16 cellular contexts compared by ENCODE assay signal in the genomic region with DNA sequence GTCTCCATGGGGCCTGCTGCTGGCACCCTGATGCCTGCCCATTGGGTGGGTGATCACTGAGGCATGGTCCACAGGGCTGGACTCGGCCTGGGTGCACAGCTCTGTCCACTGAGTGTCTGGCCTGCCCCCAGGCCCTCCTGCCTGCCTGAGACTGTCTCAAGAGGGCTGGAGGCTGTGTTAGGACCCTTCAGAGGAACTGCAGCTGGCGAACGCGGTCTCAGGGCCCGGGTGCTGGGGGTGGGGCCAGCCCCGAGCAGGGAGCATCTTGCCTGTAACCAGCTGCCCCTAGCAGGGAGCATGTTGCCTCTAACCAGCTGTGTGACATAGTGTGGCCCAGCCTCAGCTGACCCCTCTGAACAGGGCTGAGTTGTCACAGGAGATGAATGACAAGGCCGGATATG. TPM values are rescaled to one million over a fixed set of nuclear protein-coding genes. Genes with fewer than 3 reads are reported as not detected.
A peak's percentile ranks its signal among the peaks of the same experiment; 100 is the strongest.
DNase-seq lines count a peak whose midpoint lies in the region; ATAC-seq, FAIRE-seq and TF ChIP-seq lines count a peak whose summit lies in the region.
"Had no signal": no experiment of that assay in that cellular context is flagged by ENCODE, and none has a peak within 500 bp of the region (broad histone marks: within the 10 kb centered on the region; RNA-seq: fewer than 3 reads in every experiment).

No MANE protein-coding gene starts in this region.

- H3K9me2 ChIP-seq in GM23248 (ENCODE audit: insufficient read depth): no peaks in the 10 kb centered on the region

- H3K18ac ChIP-seq in trophoblast cell (ENCODE audit: low read length): peak overlapping the region; percentile 12

- WGBS in GM23248 (ENCODE audit: low coverage in 1 of 2, low lambda C conversion rate in 2 of 2, missing lambda C conversion rate in 2 of 2), 2 experiments: 22 to 34% methylated on average over 7 of the region's 7 CpGs
- no CpG with 5 or more reads among the region's 7 CpGs for WGBS in trophoblast cell (ENCODE audit: extremely low coverage, insufficient coverage, insufficient read length)
- 49% methylated on average over 3 of the region's 7 CpGs; no CpG with 5 or more reads in 1 of the 2 donors for WGBS in transverse colon (ENCODE audit: low coverage in 1 of 2), 2 donors
- 68 to 91% (median 74%) methylated on average over 7 of the region's 7 CpGs for WGBS in small intestine, 3 donors

- no peak for ATAC-seq in activated naive CD4-positive, alpha-beta T cell treated with anti-CD3 and anti-CD28 coated beads, Interleukin-2, amount 50 U/mL, for 72 hours

- H3K79me2 ChIP-seq in GM23248 (ENCODE audit: insufficient read depth) (peaks cover 100% of the 10 kb centered on the region), fibroblast of lung (ENCODE audit: control insufficient read depth, insufficient read depth, low read length) (peaks cover 90% of the 10 kb centered on the region), trophoblast cell (ENCODE audit: control insufficient read depth, insufficient read depth, low read length, poor library complexity) (peaks cover 1% of the 10 kb centered on the region)

- H3K4me2 ChIP-seq in GM23248 (ENCODE audit: unreplicated experiment): peak overlapping the region; percentile 44
- no peak overlapping the region for H3K4me2 ChIP-seq in fibroblast of lung (ENCODE audit: extremely low read depth, insufficient read depth, low read length)
- no peak overlapping the region for H3K4me2 ChIP-seq in trophoblast cell (ENCODE audit: low read length)
- H3K4me2 ChIP-seq: KMS-11 had no signal

- no peak overlapping the region for H2BK120ac ChIP-seq in trophoblast cell (ENCODE audit: insufficient read depth, low read length, poor library complexity)

- H3K27ac ChIP-seq in GM23248 (peak overlapping the region; percentile 86), fibroblast of lung (ENCODE audit: insufficient read depth, low read length) (peak overlapping the region; percentile 30), trophoblast cell (ENCODE audit: low read depth, low read length) (no peak overlapping the region), transverse colon (peak overlapping the region; percentile 10 to 69 (median 42)), small intestine (ENCODE audit: low read depth in 1 of 2, low read length in 1 of 2) (peak overlapping the region in 1 of 2 donors; percentile 3)
- H3K27ac ChIP-seq: KMS-11 had no signal

- no peak for TF ChIP-seq EP300 in transverse colon (IDR thresholded peaks at IDR 0.05; ENCODE audit: low read depth)

- no peak for DNase-seq in GM23248
- no peak for DNase-seq in fibroblast of lung (ENCODE audit: low read depth in 2 of 2)
- peak; percentile 90 to 98 for DNase-seq in trophoblast cell
- no peak for DNase-seq in transverse colon
- DNase-seq in small intestine: no peak
- no peak for DNase-seq in activated naive CD4-positive, alpha-beta T cell treated with anti-CD3 and anti-CD28 coated beads, Interleukin-2, amount 50 U/mL, for 72 hours (ENCODE audit: low spot score in 2 of 2)
- DNase-seq in H54 (ENCODE audit: insufficient read length, low spot score): no peak
- DNase-seq: Caco-2; CD4-positive, CD25-positive, alpha-beta regulatory T cell; H7; NCI-H1048; NCI-H1436 treated with DMSO at 0.1 percent for 48 hours; NCI-H2081; NCI-H510A treated with DMSO at 0.1 percent for 48 hours had no signal

- no peaks in the 10 kb centered on the region for H3K36me3 ChIP-seq in GM23248 (ENCODE audit: low read depth)
- H3K36me3 ChIP-seq in fibroblast of lung (ENCODE audit: control insufficient read depth, insufficient read depth, low read length): peaks cover 5% of the 10 kb centered on the region
- H3K36me3 ChIP-seq in trophoblast cell (ENCODE audit: control insufficient read depth in 1 of 2, insufficient read depth in 2 of 2, low read length in 2 of 2): no peaks in the 10 kb centered on the region
- no peaks in the 10 kb centered on the region for H3K36me3 ChIP-seq in transverse colon
- no peaks in the 10 kb centered on the region for H3K36me3 ChIP-seq in small intestine (ENCODE audit: control insufficient read depth in 2 of 2, insufficient read depth in 2 of 2, low read length in 2 of 2)

- H2AK5ac ChIP-seq in trophoblast cell (ENCODE audit: low read length): no peak overlapping the region

- no peak overlapping the region for H4K12ac ChIP-seq in trophoblast cell (ENCODE audit: low read depth, low read length)

- no peak overlapping the region for H4K8ac ChIP-seq in trophoblast cell (ENCODE audit: low read depth, low read length)

- in situ Hi-C loops in GM23248 (cut with MboI) (no loop called here), transverse colon (cut with MboI; ENCODE audit: low pct_ligation_motif_present in 1 of 4, low pct_unique_long_range_greater_than_20kb in 1 of 4, low sequenced_read_pairs in 3 of 4) (no loop called here)

- H2BK12ac ChIP-seq in trophoblast cell (ENCODE audit: low read length): no peak overlapping the region

- no peaks in the 10 kb centered on the region for H3K9me3 ChIP-seq in GM23248 (ENCODE audit: low read depth)
- no peaks in the 10 kb centered on the region for H3K9me3 ChIP-seq in fibroblast of lung (ENCODE audit: control insufficient read depth, insufficient read depth, low read depth, low read length)
- H3K9me3 ChIP-seq in trophoblast cell (ENCODE audit: insufficient read depth, low read depth, low read length): peaks cover 9% of the 10 kb centered on the region
- no peaks in the 10 kb centered on the region for H3K9me3 ChIP-seq in transverse colon
- H3K9me3 ChIP-seq in small intestine (ENCODE audit: control insufficient read depth, low read depth): no peaks in the 10 kb centered on the region
- H3K9me3 ChIP-seq: Caco-2 had no signal

- no peaks in the 10 kb centered on the region for H3K36me3 Mint-ChIP-seq in activated naive CD4-positive, alpha-beta T cell treated with anti-CD3 and anti-CD28 coated beads, Interleukin-2, amount 50 U/mL, for 72 hours
- H3K36me3 Mint-ChIP-seq: CD4-positive, CD25-positive, alpha-beta regulatory T cell had no signal

- peaks cover 87% of the 10 kb centered on the region for H3F3A ChIP-seq in GM23248 (ENCODE audit: insufficient read depth)

- no peak for TF ChIP-seq CTCF in fibroblast of lung (conservative IDR thresholded peaks at IDR 0.05 in 1 of 2, IDR thresholded peaks at IDR 0.05 in 1 of 2; ENCODE audit: low read depth in 1 of 2, low read length in 2 of 2)
- TF ChIP-seq CTCF in transverse colon (IDR thresholded peaks at IDR 0.05): no peak

- no peak overlapping the region for H4K91ac ChIP-seq in trophoblast cell (ENCODE audit: low read depth, low read length)

- H3K9me3 Mint-ChIP-seq in activated naive CD4-positive, alpha-beta T cell treated with anti-CD3 and anti-CD28 coated beads, Interleukin-2, amount 50 U/mL, for 72 hours: no peaks in the 10 kb centered on the region
- H3K9me3 Mint-ChIP-seq: CD4-positive, CD25-positive, alpha-beta regulatory T cell had no signal

- H3K14ac ChIP-seq in trophoblast cell (ENCODE audit: low read length): no peak overlapping the region

- H2AFZ ChIP-seq in GM23248: no peak overlapping the region
- no peak overlapping the region for H2AFZ ChIP-seq in fibroblast of lung (ENCODE audit: low read length)
- H2AFZ ChIP-seq in trophoblast cell (ENCODE audit: insufficient read depth, low read length, poor library complexity): no peak overlapping the region

- no peak overlapping the region for H3K4me3 ChIP-seq in GM23248
- no peak overlapping the region for H3K4me3 ChIP-seq in fibroblast of lung (replicated peaks in 1 of 4; ENCODE audit: control extremely low read depth in 1 of 4, insufficient read depth in 1 of 4, low read depth in 3 of 4, low read length in 4 of 4)
- H3K4me3 ChIP-seq in trophoblast cell (ENCODE audit: low read depth, low read length): no peak overlapping the region
- H3K4me3 ChIP-seq in transverse colon: no peak overlapping the region
- no peak overlapping the region for H3K4me3 ChIP-seq in small intestine (ENCODE audit: low read depth in 1 of 2, low read length in 2 of 2)

- H3K27me3 ChIP-seq in GM23248 (replicated peaks; ENCODE audit: insufficient read depth) (no peaks in the 10 kb centered on the region), fibroblast of lung (ENCODE audit: control insufficient read depth, insufficient read depth, low read length) (no peaks in the 10 kb centered on the region), trophoblast cell (ENCODE audit: insufficient read depth, low read length) (no peaks in the 10 kb centered on the region), transverse colon (no peaks in the 10 kb centered on the region), small intestine (ENCODE audit: control insufficient read depth in 2 of 2, insufficient read depth in 2 of 2, low read length in 2 of 2) (no peaks in the 10 kb centered on the region)

- H3K23ac ChIP-seq in trophoblast cell (ENCODE audit: low read length): no peak overlapping the region

- H3K4me1 ChIP-seq in GM23248 (ENCODE audit: insufficient read depth) (peaks cover 90% of the 10 kb centered on the region), fibroblast of lung (ENCODE audit: control insufficient read depth, extremely low read depth, insufficient read depth, low read length) (peaks cover 50% of the 10 kb centered on the region), trophoblast cell (ENCODE audit: control insufficient read depth in 1 of 2, insufficient read depth in 2 of 2, low read length in 2 of 2) (peaks cover 16 to 19% of the 10 kb centered on the region in 2 experiments), transverse colon (peaks cover 10 to 40% (median 12%) of the 10 kb centered on the region in 4 donors), small intestine (ENCODE audit: control insufficient read depth in 2 of 2, insufficient read depth in 1 of 2, low read depth in 1 of 2, low read length in 1 of 2) (no peaks in the 10 kb centered on the region)
- H3K4me1 ChIP-seq: Caco-2 had no signal

- peaks cover 13% of the 10 kb centered on the region; the same call in 1 of the 2 replicates for H4K20me1 ChIP-seq in GM23248 (ENCODE audit: insufficient read depth)
- H4K20me1 ChIP-seq in fibroblast of lung (ENCODE audit: control insufficient read depth, extremely low read depth, insufficient read depth, low read length): no peaks in the 10 kb centered on the region

- intact Hi-C loops in transverse colon (cut with DNase I; ENCODE audit: low total_unique reads): no loop called here

- H3K9ac ChIP-seq in GM23248 (peak overlapping the region; percentile 68), fibroblast of lung (ENCODE audit: insufficient read depth, low read length) (peak overlapping the region; percentile 23), trophoblast cell (ENCODE audit: low read length) (no peak overlapping the region)
- H3K9ac ChIP-seq: KMS-11 had no signal

- no peak for TF ChIP-seq POLR2A in transverse colon (IDR thresholded peaks at IDR 0.05)
- no peak for TF ChIP-seq POLR2A in H54 (IDR thresholded peaks at IDR 0.05; ENCODE audit: low read depth, low read length)

- peaks cover 19% of the 10 kb centered on the region for H3K79me1 ChIP-seq in trophoblast cell (ENCODE audit: low read length)

- H3K27ac Mint-ChIP-seq in activated naive CD4-positive, alpha-beta T cell treated with anti-CD3 and anti-CD28 coated beads, Interleukin-2, amount 50 U/mL, for 72 hours: no peak overlapping the region
- H3K27ac Mint-ChIP-seq: CD4-positive, CD25-positive, alpha-beta regulatory T cell had no signal

- H2BK5ac ChIP-seq in trophoblast cell (ENCODE audit: low read depth, low read length, poor library complexity): no peak overlapping the region

- H3K4ac ChIP-seq in trophoblast cell (ENCODE audit: low read depth, low read length): no peak overlapping the region

- no peak for FAIRE-seq in small intestine (lab: Jason Lieb, UNC)
- FAIRE-seq in H54 (lab: Jason Lieb, UNC): no peak
- FAIRE-seq: HepG2 had no signal

RNA-seq across cellular contexts. Expression of gene TWIST2, which starts 50.0 kb away (rescaled TPM):
- 467 and 544 TPM in 2 replicates for total RNA-seq in GM23248 (2014; rRNA removed; shearing (Covaris generic))
- polyA plus RNA-seq in GM23248 (2016; fragmentation: Nextera tagmentation; extraction: Ambion mirVana) (248 and 253 TPM in 2 replicates), fibroblast of lung (85.2 and 97.7 TPM in 2 replicates), small intestine (1 to 10 TPM in 2 of 3 donors, not detected in 1; 3.0 to 7.9 TPM)
- total RNA-seq in fibroblast of lung (36.0 and 118 TPM in 2 replicates), transverse colon (10 to 100 TPM in 3 of 4 donors, 1 to 10 TPM in 1; 6.7 to 59.1 (median 16.8) TPM)
- 83.8 and 115 TPM in 2 replicates for polyA plus RNA-seq in fibroblast of lung (2012)
- polyA minus RNA-seq in fibroblast of lung (ENCODE audit: low replicate concordance): 24.2 and 33.9 TPM in 2 replicates
- 26.0 and 27.7 TPM in 2 replicates for polyA plus RNA-seq in trophoblast cell (2013)
- total RNA-seq in activated naive CD4-positive, alpha-beta T cell treated with anti-CD3 and anti-CD28 coated beads, Interleukin-2, amount 50 U/mL, for 72 hours: not detected
- total RNA-seq: Caco-2; CD4-positive, CD25-positive, alpha-beta regulatory T cell had no signal
- polyA plus RNA-seq: CD4-positive, CD25-positive, alpha-beta regulatory T cell had no signal

Comparison
In these comparisons a context has a peak if more than half of its experiments do, and no peak if none do; other contexts are left out.
1. DNase-seq: peak in trophoblast cell (2 of 2); none in GM23248 (single experiment), fibroblast of lung (0 of 2), transverse colon (single experiment), small intestine (single experiment), activated naive CD4-positive, alpha-beta T cell treated with anti-CD3 and anti-CD28 coated beads, Interleukin-2, amount 50 U/mL, for 72 hours (0 of 2) and H54 (single experiment).
2. RNA of gene TWIST2, which starts 50.0 kb away (total RNA-seq): 467 to 544 TPM in GM23248, 36.0 to 118 TPM in fibroblast of lung and 6.7 to 59.1 TPM in transverse colon; not detected in activated naive CD4-positive, alpha-beta T cell treated with anti-CD3 and anti-CD28 coated beads, Interleukin-2, amount 50 U/mL, for 72 hours; every median in the first group is over 4 times any median in the second.